ENCODE assay signal across 17 cellular contexts in the genomic region with DNA sequence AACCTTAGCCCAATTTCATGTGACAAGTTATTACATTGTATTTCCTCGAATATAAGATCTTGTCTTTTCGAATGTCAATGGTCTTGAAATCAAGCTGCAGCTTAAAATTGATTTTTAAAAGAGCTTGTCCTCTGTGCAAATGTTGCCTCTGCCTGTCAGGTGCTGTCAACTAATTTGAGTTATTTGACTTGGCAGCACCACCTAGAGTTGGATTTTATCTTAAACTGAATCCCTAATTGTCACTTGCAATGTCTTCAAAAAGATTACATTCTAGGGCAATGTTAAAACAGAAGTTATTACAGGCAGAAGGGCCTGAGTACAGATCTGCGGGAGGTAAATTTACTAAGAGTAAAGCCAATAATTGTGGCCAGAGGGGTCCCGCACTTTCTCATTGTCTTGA. TPM values are rescaled to one million over a fixed set of nuclear protein-coding genes. Genes with fewer than 3 reads are reported as not detected.
DNase-seq lines count a peak whose midpoint lies in the region; TF ChIP-seq lines count a peak whose summit lies in the region.
"Had no signal": no experiment of that assay in that cellular context is flagged by ENCODE, and none has a peak within 500 bp of the region (broad histone marks: within the 10 kb centered on the region; RNA-seq: fewer than 3 reads in every experiment).

No MANE protein-coding gene starts in this region.

- DNase-seq in NCI-H345 (lab: John Stamatoyannopoulos, UW) (peak; percentile 5), NCI-H345 treated with DMSO at 0.1 percent for 48 hours (lab: John Stamatoyannopoulos, UW; ENCODE audit: unreplicated experiment) (no peak), RKO (ENCODE audit: low spot score) (no peak), NCI-H1048 (lab: John Stamatoyannopoulos, UW) (no peak), NCI-H1417 treated with DMSO at 0.1 percent for 48 hours (lab: John Stamatoyannopoulos, UW) (no peak)
- DNase-seq in Jurkat, Clone E6-1 (ENCODE audit: low read depth, low spot score): peak; percentile 8
- DNase-seq: DMS79 treated with DMSO at 0.1 percent for 48 hours, HCEC 1CT, NCI-H2029, NCI-H2171 treated with DMSO at 0.1 percent for 48 hours, NCI-H446 treated with DMSO at 0.1 percent for 48 hours, NCI-H526 treated with DMSO at 0.1 percent for 48 hours, Right ventricle myocardium superior, T-helper 9 cell had no signal

- H3K27ac ChIP-seq in VCaP: no peak overlapping the region
- H3K27ac ChIP-seq: A549, KMS-11 had no signal

- peak; percentile 55 for TF ChIP-seq CTCF in VCaP (conservative IDR thresholded peaks at IDR 0.05)

- H3K4me3 ChIP-seq in Jurkat, Clone E6-1 (ENCODE audit: low read length): no peak overlapping the region
- H3K4me3 ChIP-seq: A549 had no signal

RNA-seq across cellular contexts. Expression of gene TUNAR, which starts 26.2 kb away (rescaled TPM):
- not detected for polyA plus RNA-seq in Jurkat, Clone E6-1 (2012; ENCODE audit: insufficient read depth, insufficient read length)
- polyA plus RNA-seq: A549 had no signal

Comparison
In these comparisons a context has a peak if more than half of its experiments do, and no peak if none do; other contexts are left out.
1. DNase-seq: peak in NCI-H345 (single experiment) and Jurkat, Clone E6-1 (single experiment); none in NCI-H345 treated with DMSO at 0.1 percent for 48 hours (single experiment), RKO (single experiment), NCI-H1048 (single experiment) and NCI-H1417 treated with DMSO at 0.1 percent for 48 hours (single experiment).